In the genomic region with DNA sequence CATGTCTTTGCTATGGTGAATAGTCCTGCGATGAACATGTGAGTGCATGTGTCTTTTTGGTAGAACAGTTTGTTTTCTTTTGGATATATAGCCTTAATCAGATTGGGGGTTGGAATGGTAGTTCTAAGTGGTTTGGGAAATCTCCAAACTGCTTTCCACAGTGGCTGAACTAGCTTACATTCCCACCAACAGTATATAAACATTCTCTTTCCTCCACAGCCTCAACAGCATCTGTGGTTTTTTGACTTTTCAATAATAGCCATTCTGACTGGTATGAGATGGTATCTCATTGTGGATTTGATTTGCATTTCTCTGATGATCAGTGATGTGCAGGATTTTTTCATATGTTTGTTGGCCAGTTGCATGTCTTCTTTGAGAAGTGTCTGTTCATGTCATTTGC, we compare ENCODE assay signal across 1 cellular context.
TF ChIP-seq lines count a peak whose summit lies in the region.

No MANE protein-coding gene starts in this region.

TF ChIP-seq in GM23338, 12 proteins besides CTCF, POLR2A, EP300 and RAD21 (continued from another document):
- TF ChIP-seq, protein P1, sequence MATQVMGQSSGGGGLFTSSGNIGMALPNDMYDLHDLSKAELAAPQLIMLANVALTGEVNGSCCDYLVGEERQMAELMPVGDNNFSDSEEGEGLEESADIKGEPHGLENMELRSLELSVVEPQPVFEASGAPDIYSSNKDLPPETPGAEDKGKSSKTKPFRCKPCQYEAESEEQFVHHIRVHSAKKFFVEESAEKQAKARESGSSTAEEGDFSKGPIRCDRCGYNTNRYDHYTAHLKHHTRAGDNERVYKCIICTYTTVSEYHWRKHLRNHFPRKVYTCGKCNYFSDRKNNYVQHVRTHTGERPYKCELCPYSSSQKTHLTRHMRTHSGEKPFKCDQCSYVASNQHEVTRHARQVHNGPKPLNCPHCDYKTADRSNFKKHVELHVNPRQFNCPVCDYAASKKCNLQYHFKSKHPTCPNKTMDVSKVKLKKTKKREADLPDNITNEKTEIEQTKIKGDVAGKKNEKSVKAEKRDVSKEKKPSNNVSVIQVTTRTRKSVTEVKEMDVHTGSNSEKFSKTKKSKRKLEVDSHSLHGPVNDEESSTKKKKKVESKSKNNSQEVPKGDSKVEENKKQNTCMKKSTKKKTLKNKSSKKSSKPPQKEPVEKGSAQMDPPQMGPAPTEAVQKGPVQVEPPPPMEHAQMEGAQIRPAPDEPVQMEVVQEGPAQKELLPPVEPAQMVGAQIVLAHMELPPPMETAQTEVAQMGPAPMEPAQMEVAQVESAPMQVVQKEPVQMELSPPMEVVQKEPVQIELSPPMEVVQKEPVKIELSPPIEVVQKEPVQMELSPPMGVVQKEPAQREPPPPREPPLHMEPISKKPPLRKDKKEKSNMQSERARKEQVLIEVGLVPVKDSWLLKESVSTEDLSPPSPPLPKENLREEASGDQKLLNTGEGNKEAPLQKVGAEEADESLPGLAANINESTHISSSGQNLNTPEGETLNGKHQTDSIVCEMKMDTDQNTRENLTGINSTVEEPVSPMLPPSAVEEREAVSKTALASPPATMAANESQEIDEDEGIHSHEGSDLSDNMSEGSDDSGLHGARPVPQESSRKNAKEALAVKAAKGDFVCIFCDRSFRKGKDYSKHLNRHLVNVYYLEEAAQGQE (IDR thresholded peaks at IDR 0.05; ENCODE audit: unreplicated experiment), result no peak
- TF ChIP-seq NANOG (IDR thresholded peaks at IDR 0.05; ENCODE audit: borderline replicate concordance), result no peak
- TF ChIP-seq, protein P2, sequence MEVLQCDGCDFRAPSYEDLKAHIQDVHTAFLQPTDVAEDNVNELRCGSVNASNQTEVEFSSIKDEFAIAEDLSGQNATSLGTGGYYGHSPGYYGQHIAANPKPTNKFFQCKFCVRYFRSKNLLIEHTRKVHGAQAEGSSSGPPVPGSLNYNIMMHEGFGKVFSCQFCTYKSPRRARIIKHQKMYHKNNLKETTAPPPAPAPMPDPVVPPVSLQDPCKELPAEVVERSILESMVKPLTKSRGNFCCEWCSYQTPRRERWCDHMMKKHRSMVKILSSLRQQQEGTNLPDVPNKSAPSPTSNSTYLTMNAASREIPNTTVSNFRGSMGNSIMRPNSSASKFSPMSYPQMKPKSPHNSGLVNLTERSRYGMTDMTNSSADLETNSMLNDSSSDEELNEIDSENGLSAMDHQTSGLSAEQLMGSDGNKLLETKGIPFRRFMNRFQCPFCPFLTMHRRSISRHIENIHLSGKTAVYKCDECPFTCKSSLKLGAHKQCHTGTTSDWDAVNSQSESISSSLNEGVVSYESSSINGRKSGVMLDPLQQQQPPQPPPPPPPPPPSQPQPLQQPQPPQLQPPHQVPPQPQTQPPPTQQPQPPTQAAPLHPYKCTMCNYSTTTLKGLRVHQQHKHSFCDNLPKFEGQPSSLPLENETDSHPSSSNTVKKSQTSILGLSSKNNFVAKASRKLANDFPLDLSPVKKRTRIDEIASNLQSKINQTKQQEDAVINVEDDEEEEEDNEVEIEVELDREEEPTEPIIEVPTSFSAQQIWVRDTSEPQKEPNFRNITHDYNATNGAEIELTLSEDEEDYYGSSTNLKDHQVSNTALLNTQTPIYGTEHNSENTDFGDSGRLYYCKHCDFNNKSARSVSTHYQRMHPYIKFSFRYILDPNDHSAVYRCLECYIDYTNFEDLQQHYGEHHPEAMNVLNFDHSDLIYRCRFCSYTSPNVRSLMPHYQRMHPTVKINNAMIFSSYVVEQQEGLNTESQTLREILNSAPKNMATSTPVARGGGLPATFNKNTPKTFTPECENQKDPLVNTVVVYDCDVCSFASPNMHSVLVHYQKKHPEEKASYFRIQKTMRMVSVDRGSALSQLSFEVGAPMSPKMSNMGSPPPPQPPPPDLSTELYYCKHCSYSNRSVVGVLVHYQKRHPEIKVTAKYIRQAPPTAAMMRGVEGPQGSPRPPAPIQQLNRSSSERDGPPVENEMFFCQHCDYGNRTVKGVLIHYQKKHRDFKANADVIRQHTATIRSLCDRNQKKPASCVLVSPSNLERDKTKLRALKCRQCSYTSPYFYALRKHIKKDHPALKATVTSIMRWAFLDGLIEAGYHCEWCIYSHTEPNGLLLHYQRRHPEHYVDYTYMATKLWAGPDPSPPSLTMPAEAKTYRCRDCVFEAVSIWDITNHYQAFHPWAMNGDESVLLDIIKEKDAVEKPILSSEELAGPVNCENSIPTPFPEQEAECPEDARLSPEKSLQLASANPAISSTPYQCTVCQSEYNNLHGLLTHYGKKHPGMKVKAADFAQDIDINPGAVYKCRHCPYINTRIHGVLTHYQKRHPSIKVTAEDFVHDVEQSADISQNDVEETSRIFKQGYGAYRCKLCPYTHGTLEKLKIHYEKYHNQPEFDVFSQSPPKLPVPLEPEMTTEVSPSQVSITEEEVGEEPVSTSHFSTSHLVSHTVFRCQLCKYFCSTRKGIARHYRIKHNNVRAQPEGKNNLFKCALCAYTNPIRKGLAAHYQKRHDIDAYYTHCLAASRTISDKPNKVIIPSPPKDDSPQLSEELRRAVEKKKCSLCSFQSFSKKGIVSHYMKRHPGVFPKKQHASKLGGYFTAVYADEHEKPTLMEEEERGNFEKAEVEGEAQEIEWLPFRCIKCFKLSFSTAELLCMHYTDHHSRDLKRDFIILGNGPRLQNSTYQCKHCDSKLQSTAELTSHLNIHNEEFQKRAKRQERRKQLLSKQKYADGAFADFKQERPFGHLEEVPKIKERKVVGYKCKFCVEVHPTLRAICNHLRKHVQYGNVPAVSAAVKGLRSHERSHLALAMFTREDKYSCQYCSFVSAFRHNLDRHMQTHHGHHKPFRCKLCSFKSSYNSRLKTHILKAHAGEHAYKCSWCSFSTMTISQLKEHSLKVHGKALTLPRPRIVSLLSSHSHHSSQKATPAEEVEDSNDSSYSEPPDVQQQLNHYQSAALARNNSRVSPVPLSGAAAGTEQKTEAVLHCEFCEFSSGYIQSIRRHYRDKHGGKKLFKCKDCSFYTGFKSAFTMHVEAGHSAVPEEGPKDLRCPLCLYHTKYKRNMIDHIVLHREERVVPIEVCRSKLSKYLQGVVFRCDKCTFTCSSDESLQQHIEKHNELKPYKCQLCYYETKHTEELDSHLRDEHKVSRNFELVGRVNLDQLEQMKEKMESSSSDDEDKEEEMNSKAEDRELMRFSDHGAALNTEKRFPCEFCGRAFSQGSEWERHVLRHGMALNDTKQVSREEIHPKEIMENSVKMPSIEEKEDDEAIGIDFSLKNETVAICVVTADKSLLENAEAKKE (CRISPR knock-in tag; IDR thresholded peaks at IDR 0.05), result no peak
- no peak for TF ChIP-seq EZH2phosphoT487 (IDR thresholded peaks at IDR 0.05; ENCODE audit: unreplicated experiment)
- no peak for TF ChIP-seq POLR2AphosphoS5 (IDR thresholded peaks at IDR 0.05; ENCODE audit: low read depth)
- TF ChIP-seq ZNF114 (CRISPR knock-in tag; IDR thresholded peaks at IDR 0.05), result no peak
- no peak for TF ChIP-seq EZH2 (IDR thresholded peaks at IDR 0.05; ENCODE audit: low read depth, unreplicated experiment)
